In genomic region chr4:94827481-94828110, GRCh38 we compare ENCODE assay signal across 14 cellular contexts.
DNase-seq lines count a peak whose midpoint lies in the region; ATAC-seq, FAIRE-seq and TF ChIP-seq lines count a peak whose summit lies in the region.
"Had no signal": no experiment of that assay in that cellular context is flagged by ENCODE, and none has a peak within 500 bp of the region (broad histone marks: within the 10 kb centered on the region; RNA-seq: fewer than 3 reads in every experiment).

No MANE protein-coding gene starts in this region.

- POLR2A ChIA-PET in HCT116 (lab: Charles Lee) = no interaction called here

- H3K79me2 ChIP-seq in HCT116 (ENCODE audit: insufficient read depth, low read length) (no peaks in the 10 kb centered on the region), astrocyte (ENCODE audit: insufficient read depth, low read length) (no peaks in the 10 kb centered on the region)

- TF ChIP-seq CTCF in HCT116 (IDR thresholded peaks at IDR 0.05 in 2 of 3, conservative IDR thresholded peaks at IDR 0.05 in 1 of 3; ENCODE audit: borderline replicate concordance in 1 of 3, insufficient read depth in 1 of 3, low read depth in 2 of 3, low read length in 2 of 3) (no peak), astrocyte (IDR thresholded peaks at IDR 0.05; ENCODE audit: insufficient read depth, low read depth, low read length) (no peak), endothelial cell (IDR thresholded peaks at IDR 0.05; ENCODE audit: unreplicated experiment) (no peak), stomach (IDR thresholded peaks at IDR 0.05) (no peak), nephron progenitor cell (IDR thresholded peaks at IDR 0.05) (no peak)

- no peaks in the 10 kb centered on the region for H3K36me3 ChIP-seq in HCT116 (ENCODE audit: control insufficient read depth in 1 of 2, insufficient read depth in 2 of 2, low read length in 2 of 2)
- H3K36me3 ChIP-seq in astrocyte (ENCODE audit: insufficient read depth, low read length) = no peaks in the 10 kb centered on the region
- H3K36me3 ChIP-seq in stomach = no peaks in the 10 kb centered on the region
- H3K36me3 ChIP-seq: pancreas, SJSA1 had no signal

- H3K27ac ChIP-seq in HCT116 (ENCODE audit: low read depth, low read length) = no peak overlapping the region
- H3K27ac ChIP-seq in astrocyte (ENCODE audit: low read depth, low read length) = peak overlapping the region; percentile 89
- no peak overlapping the region for H3K27ac ChIP-seq in stomach
- H3K27ac ChIP-seq: pancreas, SJSA1 had no signal

- no TSS peak for BruUV-seq in HCT116 (replicated peaks; lab: Mats Ljungman, UMichigan)

- H3K36me3 Mint-ChIP-seq in astrocyte (ENCODE audit: low read depth, unreplicated experiment) (no peaks in the 10 kb centered on the region), endothelial cell (ENCODE audit: low read depth, unreplicated experiment) (no peaks in the 10 kb centered on the region), nephron progenitor cell (ENCODE audit: low read depth) (no peaks in the 10 kb centered on the region)
- H3K36me3 Mint-ChIP-seq: CD14-positive monocyte had no signal

- H4K20me1 ChIP-seq in HCT116 (ENCODE audit: insufficient read depth) (no peaks in the 10 kb centered on the region), astrocyte (ENCODE audit: insufficient read depth, low read length) (no peaks in the 10 kb centered on the region)

- no peak for TF ChIP-seq EP300 in stomach (IDR thresholded peaks at IDR 0.05)

- no peak for TF ChIP-seq POLR2A in HCT116 (IDR thresholded peaks at IDR 0.05; ENCODE audit: borderline replicate concordance, extremely low read depth, insufficient read depth, insufficient read length)
- no peak for TF ChIP-seq POLR2A in stomach (IDR thresholded peaks at IDR 0.05)

- intact Hi-C loops in HCT116 (cut with micrococcal nuclease) (no loop called here), stomach (cut with DNase I; ENCODE audit: low total_unique reads) (no loop called here)

- RAD21 ChIA-PET in HCT116 (lab: Charles Lee; ENCODE audit: low non-redundant PET in 1 of 2, low total read pairs in 2 of 2, uncharacterized antibody in 2 of 2, unreplicated experiment in 2 of 2) = no interaction called here

- H3K27me3 ChIP-seq in HCT116 (ENCODE audit: insufficient read depth, low read length) (no peaks in the 10 kb centered on the region), astrocyte (ENCODE audit: insufficient read depth, low read length) (no peaks in the 10 kb centered on the region), stomach (no peaks in the 10 kb centered on the region)
- H3K27me3 ChIP-seq: pancreas had no signal

- H3K9me2 ChIP-seq in HCT116 (ENCODE audit: insufficient read depth) = no peaks in the 10 kb centered on the region

- H3K27me3 Mint-ChIP-seq in astrocyte (ENCODE audit: low read depth, unreplicated experiment) (no peaks in the 10 kb centered on the region), endothelial cell (ENCODE audit: unreplicated experiment) (no peaks in the 10 kb centered on the region), nephron progenitor cell (ENCODE audit: low read depth, poor library complexity) (peaks cover 4% of the 10 kb centered on the region)
- H3K27me3 Mint-ChIP-seq: activated CD8-positive, alpha-beta T cell treated with anti-CD3 and anti-CD28 coated beads for 36 hours had no signal

- H3K4me1 Mint-ChIP-seq in astrocyte (ENCODE audit: low read depth, unreplicated experiment) = peaks cover 13% of the 10 kb centered on the region
- H3K4me1 Mint-ChIP-seq in endothelial cell (ENCODE audit: unreplicated experiment) = peaks cover 5% of the 10 kb centered on the region
- H3K4me1 Mint-ChIP-seq in nephron progenitor cell = peaks cover 17% of the 10 kb centered on the region
- H3K4me1 Mint-ChIP-seq: CD14-positive monocyte had no signal

- H3K27ac Mint-ChIP-seq in astrocyte (ENCODE audit: unreplicated experiment) = peak overlapping the region; percentile 99
- no peak overlapping the region for H3K27ac Mint-ChIP-seq in endothelial cell (ENCODE audit: unreplicated experiment)
- no peak overlapping the region for H3K27ac Mint-ChIP-seq in nephron progenitor cell
- H3K27ac Mint-ChIP-seq: activated CD8-positive, alpha-beta T cell treated with anti-CD3 and anti-CD28 coated beads for 36 hours; CD14-positive monocyte had no signal

- peak overlapping the region; percentile 59 for H3K4me2 ChIP-seq in HCT116 (ENCODE audit: low read length)
- H3K4me2 ChIP-seq in astrocyte (ENCODE audit: low read length) = peak overlapping the region; percentile 79

- peak overlapping the region in 1 of 2 experiments; percentile 9; a peak in 1 of 4 replicates for H3K4me3 ChIP-seq in HCT116 (replicated peaks in 1 of 2; ENCODE audit: low read depth in 1 of 2, low read length in 2 of 2)
- H3K4me3 ChIP-seq in astrocyte (ENCODE audit: insufficient read depth, low read depth, low read length) = peak overlapping the region; percentile 50
- H3K4me3 ChIP-seq in stomach = no peak overlapping the region
- H3K4me3 ChIP-seq: pancreas, SJSA1 had no signal

- peak overlapping the region; percentile 78 for H3K4me3 Mint-ChIP-seq in astrocyte (ENCODE audit: unreplicated experiment)
- no peak overlapping the region for H3K4me3 Mint-ChIP-seq in endothelial cell (ENCODE audit: unreplicated experiment)
- H3K4me3 Mint-ChIP-seq in nephron progenitor cell = no peak overlapping the region
- H3K4me3 Mint-ChIP-seq: activated CD8-positive, alpha-beta T cell treated with anti-CD3 and anti-CD28 coated beads for 36 hours; CD14-positive monocyte had no signal

- DNase-seq in 8988T = peak; percentile 7
- peak; percentile 62 for DNase-seq in HCT116 (ENCODE audit: low read depth, low spot score)
- peak; percentile 82 for DNase-seq in astrocyte (ENCODE audit: low read depth)
- peak; percentile 29 for DNase-seq in hepatic stellate cell (ENCODE audit: low spot score)
- no peak for DNase-seq in endothelial cell (ENCODE audit: low spot score)
- no peak for DNase-seq in stomach
- DNase-seq in nephron progenitor cell = no peak
- DNase-seq: activated CD8-positive, alpha-beta T cell treated with anti-CD3 and anti-CD28 coated beads for 36 hours; anterior cingulate cortex; NCI-H1694 treated with DMSO at 0.1 percent for 48 hours; pancreas had no signal

- H3K4me1 ChIP-seq in HCT116 (ENCODE audit: control insufficient read depth in 1 of 2, insufficient read depth in 2 of 2, low read length in 2 of 2) (peaks cover 0 to 21% of the 10 kb centered on the region in 2 experiments; a peak in 2 of 4 replicates), astrocyte (ENCODE audit: insufficient read depth, low read length) (peaks cover 15% of the 10 kb centered on the region), stomach (peaks cover 0 to 6% (median 0%) of the 10 kb centered on the region in 4 donors)
- H3K4me1 ChIP-seq: pancreas, SJSA1 had no signal

- H3K9ac ChIP-seq in HCT116 (ENCODE audit: low read length) (no peak overlapping the region), astrocyte (ENCODE audit: low read length) (peak overlapping the region; percentile 66)

- ATAC-seq in HCT116 (peak; percentile 92), GM18861 (IDR thresholded peaks at IDR 0.05; ENCODE audit: unreplicated experiment) (no peak)
- ATAC-seq: activated CD8-positive, alpha-beta T cell treated with anti-CD3 and anti-CD28 coated beads for 36 hours had no signal

- H3K9me3 ChIP-seq in HCT116 (ENCODE audit: control insufficient read depth in 1 of 2, insufficient read depth in 1 of 2, low read depth in 1 of 2, low read length in 2 of 2) (no peaks in the 10 kb centered on the region), astrocyte (ENCODE audit: insufficient read depth, low read depth, low read length) (no peaks in the 10 kb centered on the region), stomach (no peaks in the 10 kb centered on the region)
- H3K9me3 ChIP-seq: pancreas, SJSA1 had no signal

- no peak for TF ChIP-seq RAD21 in HCT116 (IDR thresholded peaks at IDR 0.05; ENCODE audit: low read depth)

- no peaks in the 10 kb centered on the region for H3K9me3 Mint-ChIP-seq in astrocyte (ENCODE audit: unreplicated experiment)
- H3K9me3 Mint-ChIP-seq in endothelial cell (ENCODE audit: unreplicated experiment) = no peaks in the 10 kb centered on the region
- H3K9me3 Mint-ChIP-seq in nephron progenitor cell = no peaks in the 10 kb centered on the region
- H3K9me3 Mint-ChIP-seq: activated CD8-positive, alpha-beta T cell treated with anti-CD3 and anti-CD28 coated beads for 36 hours; CD14-positive monocyte had no signal

- CTCF ChIA-PET in HCT116 (lab: Charles Lee) = no interaction called here

- 40 to 61% (median 53%) methylated on average over 5 of the region's 5 CpGs for WGBS in stomach, 5 donors

- peak overlapping the region; percentile 79 for H2AFZ ChIP-seq in HCT116 (ENCODE audit: low read depth, low read length, poor library complexity, severe bottlenecking)
- peak overlapping the region; percentile 59 for H2AFZ ChIP-seq in astrocyte (ENCODE audit: low read depth, low read length)

- peak; percentile 93 for FAIRE-seq in astrocyte (lab: Jason Lieb, UNC)

TF ChIP-seq in HCT116, 20 proteins besides CTCF, POLR2A, EP300 and RAD21 (continues in another document):
- TF ChIP-seq CBX3 (IDR thresholded peaks at IDR 0.05; ENCODE audit: low read depth) (peak; percentile 83), FOSL1 (IDR thresholded peaks at IDR 0.05; ENCODE audit: low read depth) (peak; percentile 93), ATF3 (IDR thresholded peaks at IDR 0.05) (peak; percentile 58; the same call in 1 of the 2 replicates), YY1 (IDR thresholded peaks at IDR 0.05; ENCODE audit: extremely low read depth, insufficient replicate concordance, low read depth, low read length) (peak; percentile 7), SRF (IDR thresholded peaks at IDR 0.05; ENCODE audit: low read depth) (peak; percentile 76), EZH2 (IDR thresholded peaks at IDR 0.05) (no peak), EZH2phosphoT487 (IDR thresholded peaks at IDR 0.05; ENCODE audit: borderline replicate concordance) (no peak)
- TF ChIP-seq, protein P1, sequence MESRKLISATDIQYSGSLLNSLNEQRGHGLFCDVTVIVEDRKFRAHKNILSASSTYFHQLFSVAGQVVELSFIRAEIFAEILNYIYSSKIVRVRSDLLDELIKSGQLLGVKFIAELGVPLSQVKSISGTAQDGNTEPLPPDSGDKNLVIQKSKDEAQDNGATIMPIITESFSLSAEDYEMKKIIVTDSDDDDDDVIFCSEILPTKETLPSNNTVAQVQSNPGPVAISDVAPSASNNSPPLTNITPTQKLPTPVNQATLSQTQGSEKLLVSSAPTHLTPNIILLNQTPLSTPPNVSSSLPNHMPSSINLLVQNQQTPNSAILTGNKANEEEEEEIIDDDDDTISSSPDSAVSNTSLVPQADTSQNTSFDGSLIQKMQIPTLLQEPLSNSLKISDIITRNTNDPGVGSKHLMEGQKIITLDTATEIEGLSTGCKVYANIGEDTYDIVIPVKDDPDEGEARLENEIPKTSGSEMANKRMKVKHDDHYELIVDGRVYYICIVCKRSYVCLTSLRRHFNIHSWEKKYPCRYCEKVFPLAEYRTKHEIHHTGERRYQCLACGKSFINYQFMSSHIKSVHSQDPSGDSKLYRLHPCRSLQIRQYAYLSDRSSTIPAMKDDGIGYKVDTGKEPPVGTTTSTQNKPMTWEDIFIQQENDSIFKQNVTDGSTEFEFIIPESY (IDR thresholded peaks at IDR 0.05; ENCODE audit: extremely low read depth, insufficient replicate concordance, low read length) = no peak

Comparison
In these comparisons a context has a peak if more than half of its experiments do, and no peak if none do; other contexts are left out.
1. DNase-seq: peak in 8988T (single experiment), HCT116 (single experiment), astrocyte (single experiment) and hepatic stellate cell (single experiment); none in endothelial cell (single experiment), stomach (single experiment) and nephron progenitor cell (single experiment).